15 cellular contexts compared by ENCODE assay signal in genomic region chr7:99124636-99125504, GRCh38. TPM values are rescaled to one million over a fixed set of nuclear protein-coding genes. Genes with fewer than 3 reads are reported as not detected.
DNase-seq lines count a peak whose midpoint lies in the region; ATAC-seq, FAIRE-seq and TF ChIP-seq lines count a peak whose summit lies in the region.
"Had no signal": no experiment of that assay in that cellular context is flagged by ENCODE, and none has a peak within 500 bp of the region (broad histone marks: within the 10 kb centered on the region; RNA-seq: fewer than 3 reads in every experiment).

No MANE protein-coding gene starts in this region.

- intact Hi-C loops in Panc1 (cut with micrococcal nuclease; ENCODE audit: unreplicated experiment): loop anchor here (10.0 kb wide), 1 partner anchor 80 kb away; no protein-coding TSS in a partner anchor
- intact Hi-C loops in activated T-helper 2 cell treated with anti-CD3 and anti-CD28 coated beads, Interferon-gamma antibody, Interleukin-2, Interleukin-4, amounts not matched to agents 10 μg/mL and 5 μg/mL and 100 μg/mL, durations not matched to agents 14 hours and 24 hours and 36 hours (cut with micrococcal nuclease): no loop called here

- H2BK15ac ChIP-seq in H1 (ENCODE audit: low read length): no peak overlapping the region

- H2AK5ac ChIP-seq in H1 (ENCODE audit: low read depth, low read length): no peak overlapping the region

- no peak overlapping the region for H2BK120ac ChIP-seq in H1 (replicated peaks; ENCODE audit: low read depth, low read length)

- no TSS peak for BruUV-seq in Panc1 (replicated peaks; lab: Mats Ljungman, UMichigan)

- H4K8ac ChIP-seq in H1 (ENCODE audit: extremely low read depth, insufficient read depth, low read length): no peak overlapping the region

- H4K20me1 ChIP-seq in BLaER1 (peaks cover 90% of the 10 kb centered on the region), H1 (replicated peaks in 1 of 2; ENCODE audit: control insufficient read depth in 1 of 2, insufficient read depth in 2 of 2, low read length in 2 of 2) (peaks cover 8 to 15% of the 10 kb centered on the region in 2 experiments)

- in situ Hi-C loops in Panc1 (cut with HindIII; ENCODE audit: low pct_unique_long_range_greater_than_20kb, low sequenced_read_pairs): no loop called here

- H3K4me1 Mint-ChIP-seq in activated T-helper 2 cell treated with anti-CD3 and anti-CD28 coated beads, Interferon-gamma antibody, Interleukin-2, Interleukin-4, amounts not matched to agents 10 μg/mL and 5 μg/mL and 100 μg/mL, durations not matched to agents 14 hours and 24 hours and 36 hours (ENCODE audit: low read depth): peaks cover 8% of the 10 kb centered on the region

- no peak for TF ChIP-seq RAD21 in H1 (IDR thresholded peaks at IDR 0.05 in 1 of 2, conservative IDR thresholded peaks at IDR 0.05 in 1 of 2; ENCODE audit: low read depth in 2 of 2, low read length in 2 of 2)

- no peak overlapping the region for H2BK20ac ChIP-seq in H1 (ENCODE audit: low read length)

- DNase-seq in Panc1 (ENCODE audit: low read depth, low spot score): no peak
- no peak for DNase-seq in H1 (ENCODE audit: low read depth in 1 of 2, low spot score in 2 of 2)
- no peak for DNase-seq in SIG-M5 treated with dmso at 0.1 percent for 504 hours (lab: John Stamatoyannopoulos, UW; ENCODE audit: unreplicated experiment)
- no peak for DNase-seq in activated T-helper 2 cell treated with anti-CD3 and anti-CD28 coated beads, Interferon-gamma antibody, Interleukin-2, Interleukin-4, amounts not matched to agents 10 μg/mL and 5 μg/mL and 100 μg/mL, durations not matched to agents 14 hours and 24 hours and 36 hours (ENCODE audit: low spot score)
- DNase-seq: activated CD4-positive, alpha-beta T cell treated with anti-CD3 and anti-CD28 coated beads for 4 hours; activated T-cell treated with anti-CD3 and anti-CD28 coated beads, Interleukin-2, amount 50 U/mL, for 24 hours; GF-D8; left cardiac atrium; MM.1S had no signal

- peaks cover 15% of the 10 kb centered on the region for H3K36me3 Mint-ChIP-seq in activated T-helper 2 cell treated with anti-CD3 and anti-CD28 coated beads, Interferon-gamma antibody, Interleukin-2, Interleukin-4, amounts not matched to agents 10 μg/mL and 5 μg/mL and 100 μg/mL, durations not matched to agents 14 hours and 24 hours and 36 hours (ENCODE audit: low read depth)

- no peak for TF ChIP-seq POLR2A in H1 (IDR thresholded peaks at IDR 0.05; ENCODE audit: control extremely low read depth in 1 of 2, low read depth in 2 of 2, low read length in 2 of 2)

- H2BK5ac ChIP-seq in H1 (ENCODE audit: low read depth, low read length): peak overlapping the region; percentile 63; the same call in 1 of the 2 replicates

- no peak overlapping the region for H3K14ac ChIP-seq in H1 (ENCODE audit: insufficient read length)

- ATAC-seq in Panc1 (peak; percentile 12; the same call in 1 of the 2 replicates), GM18907 (IDR thresholded peaks at IDR 0.05; ENCODE audit: unreplicated experiment) (no peak), HG02885 (IDR thresholded peaks at IDR 0.05; ENCODE audit: poor library complexity, unreplicated experiment) (no peak)

- TF ChIP-seq EP300 in H1 (IDR thresholded peaks at IDR 0.05; ENCODE audit: borderline replicate concordance in 1 of 2, low read depth in 2 of 2, low read length in 2 of 2): no peak

- H3K9me3 Mint-ChIP-seq in activated T-helper 2 cell treated with anti-CD3 and anti-CD28 coated beads, Interferon-gamma antibody, Interleukin-2, Interleukin-4, amounts not matched to agents 10 μg/mL and 5 μg/mL and 100 μg/mL, durations not matched to agents 14 hours and 24 hours and 36 hours: peaks cover 12% of the 10 kb centered on the region

- H3K36me3 ChIP-seq in BLaER1: peaks cover 16% of the 10 kb centered on the region
- no peaks in the 10 kb centered on the region for H3K36me3 ChIP-seq in Panc1 (ENCODE audit: control insufficient read depth, insufficient read depth, low read length)
- H3K36me3 ChIP-seq in H1 (ENCODE audit: control insufficient read depth in 2 of 4, insufficient read depth in 4 of 4, low read length in 3 of 4): peaks cover 0 to 2% (median 0%) of the 10 kb centered on the region in 4 experiments; a peak in 1 of 8 replicates
- no peaks in the 10 kb centered on the region for H3K36me3 ChIP-seq in neutrophil

- H3K9ac ChIP-seq in BLaER1: no peak overlapping the region
- no peak overlapping the region for H3K9ac ChIP-seq in H1 (replicated peaks in 1 of 4; ENCODE audit: extremely low read depth in 1 of 4, low read depth in 3 of 4, low read length in 3 of 4)

- H3K23ac ChIP-seq in H1 (ENCODE audit: insufficient read length): no peak overlapping the region

- H3K79me2 ChIP-seq in H1 (ENCODE audit: control insufficient read depth in 1 of 2, insufficient read depth in 2 of 2, low read length in 2 of 2): peaks cover 3 to 92% of the 10 kb centered on the region in 2 experiments

- 88% methylated on average over 3 of the region's 3 CpGs; no CpG with 5 or more reads in 1 of the 2 experiments for WGBS in H1 (ENCODE audit: extremely low coverage in 1 of 2, insufficient coverage in 1 of 2, insufficient read length in 1 of 2, insufficient replicate concordance in 2 of 2, low coverage in 1 of 2, low lambda C conversion rate in 2 of 2, missing lambda C conversion rate in 1 of 2), 2 experiments

- H2AFZ ChIP-seq in H1 (ENCODE audit: low read length): no peak overlapping the region

- H3K23me2 ChIP-seq in H1 (ENCODE audit: low read depth, low read length): no peaks in the 10 kb centered on the region

- peaks cover 50% of the 10 kb centered on the region for H3K4me1 ChIP-seq in BLaER1
- H3K4me1 ChIP-seq in Panc1 (ENCODE audit: control insufficient read depth, insufficient read depth, low read length): peaks cover 71% of the 10 kb centered on the region
- peaks cover 0 to 2% (median 1%) of the 10 kb centered on the region in 4 experiments; a peak in 2 of 7 replicates for H3K4me1 ChIP-seq in H1 (replicated peaks in 1 of 4; ENCODE audit: control insufficient read depth in 3 of 4, insufficient read depth in 4 of 4, low read length in 3 of 4)
- H3K4me1 ChIP-seq in neutrophil (ENCODE audit: control insufficient read depth in 1 of 2, insufficient read depth in 1 of 2, low read depth in 1 of 2, low read length in 1 of 2): peaks cover 29 to 42% of the 10 kb centered on the region in 2 experiments

- H3K9me3 ChIP-seq in BLaER1 (no peaks in the 10 kb centered on the region; the same call in 1 of the 2 replicates), Panc1 (ENCODE audit: control insufficient read depth, insufficient read depth, low read depth, low read length) (no peaks in the 10 kb centered on the region), H1 (ENCODE audit: insufficient read depth in 2 of 2, low read depth in 1 of 2, low read length in 1 of 2) (no peaks in the 10 kb centered on the region), neutrophil (no peaks in the 10 kb centered on the region)

- H4K5ac ChIP-seq in H1 (ENCODE audit: insufficient read length, low read depth, low read length): no peak overlapping the region

- POLR2A ChIA-PET in Panc1 (lab: Charles Lee) (interaction anchor here (0.7 kb wide), 1 partner anchor 29 kb away, joined by 3 read pairs; no protein-coding TSS in a partner anchor), H1 (lab: Charles Lee; ENCODE audit: partially characterized antibody) (interaction anchor here (0.6 to 1.0 kb wide), 3 partner anchors 12 to 19 kb away, joined by 3 to 9 read pairs (median 3); no protein-coding TSS in a partner anchor)

- H2BK12ac ChIP-seq in H1 (ENCODE audit: low read depth, low read length): no peak overlapping the region

- H3K27ac ChIP-seq in BLaER1 (no peak overlapping the region; the same call in 1 of the 2 replicates), Panc1 (ENCODE audit: low read length) (peak overlapping the region; percentile 74), H1 (ENCODE audit: low read depth, low read length) (no peak overlapping the region), neutrophil (peak overlapping the region; percentile 56)

- H3K4me3 Mint-ChIP-seq in activated T-helper 2 cell treated with anti-CD3 and anti-CD28 coated beads, Interferon-gamma antibody, Interleukin-2, Interleukin-4, amounts not matched to agents 10 μg/mL and 5 μg/mL and 100 μg/mL, durations not matched to agents 14 hours and 24 hours and 36 hours (ENCODE audit: low read depth): no peak overlapping the region
- H3K4me3 Mint-ChIP-seq: activated T-cell treated with anti-CD3 and anti-CD28 coated beads, Interleukin-2, amount 50 U/mL, for 24 hours had no signal

- H3K4me3 ChIP-seq in BLaER1 (no peak overlapping the region), Panc1 (ENCODE audit: low read depth in 2 of 2, low read length in 2 of 2) (no peak overlapping the region), H1 (ENCODE audit: extremely low read depth in 1 of 4, insufficient read depth in 2 of 4, low read depth in 3 of 4, low read length in 4 of 4) (no peak overlapping the region), neutrophil (ENCODE audit: low read depth in 1 of 2, low read length in 1 of 2) (no peak overlapping the region)

- H3K27me3 Mint-ChIP-seq in activated T-helper 2 cell treated with anti-CD3 and anti-CD28 coated beads, Interferon-gamma antibody, Interleukin-2, Interleukin-4, amounts not matched to agents 10 μg/mL and 5 μg/mL and 100 μg/mL, durations not matched to agents 14 hours and 24 hours and 36 hours (ENCODE audit: low read depth): no peaks in the 10 kb centered on the region
- H3K27me3 Mint-ChIP-seq: activated T-cell treated with anti-CD3 and anti-CD28 coated beads, Interleukin-2, amount 50 U/mL, for 24 hours had no signal

- TF ChIP-seq CTCF in Panc1 (IDR thresholded peaks at IDR 0.05) (no peak), H1 (IDR thresholded peaks at IDR 0.05; ENCODE audit: control extremely low read depth in 1 of 3, insufficient read depth in 1 of 3, low read depth in 1 of 3, low read length in 3 of 3) (no peak), neutrophil (IDR thresholded peaks at IDR 0.05) (no peak)

- no peaks in the 10 kb centered on the region for H3K27me3 ChIP-seq in BLaER1
- no peaks in the 10 kb centered on the region for H3K27me3 ChIP-seq in Panc1 (ENCODE audit: control insufficient read depth, insufficient read depth, low read length)
- no peaks in the 10 kb centered on the region for H3K27me3 ChIP-seq in H1 (replicated peaks in 1 of 4; ENCODE audit: control insufficient read depth in 3 of 4, extremely low read depth in 1 of 4, insufficient read depth in 3 of 4, low read length in 3 of 4)
- H3K27me3 ChIP-seq in neutrophil: no peaks in the 10 kb centered on the region

- peaks cover 7% of the 10 kb centered on the region for H3K79me1 ChIP-seq in H1 (ENCODE audit: low read depth, low read length)

- no peak overlapping the region for H3K56ac ChIP-seq in H1 (replicated peaks; ENCODE audit: insufficient read length, low read depth, low read length)

- H3K4ac ChIP-seq in H1 (replicated peaks; ENCODE audit: insufficient read length, low read depth, low read length): no peak overlapping the region

- CTCF ChIA-PET in Panc1 (lab: Charles Lee) (no interaction called here), H1 (lab: Charles Lee; ENCODE audit: partially characterized antibody) (interaction anchor here (0.8 kb wide), 1 partner anchor 22 kb away, joined by 3 read pairs; no protein-coding TSS in a partner anchor)

- H3K27ac Mint-ChIP-seq in activated T-helper 2 cell treated with anti-CD3 and anti-CD28 coated beads, Interferon-gamma antibody, Interleukin-2, Interleukin-4, amounts not matched to agents 10 μg/mL and 5 μg/mL and 100 μg/mL, durations not matched to agents 14 hours and 24 hours and 36 hours: no peak overlapping the region
- H3K27ac Mint-ChIP-seq: activated T-cell treated with anti-CD3 and anti-CD28 coated beads, Interleukin-2, amount 50 U/mL, for 24 hours had no signal

- H3K4me2 ChIP-seq in BLaER1 (peak overlapping the region; percentile 65; the same call in 1 of the 2 replicates), H1 (ENCODE audit: insufficient read depth in 1 of 2, low read depth in 2 of 2, low read length in 2 of 2) (no peak overlapping the region)

- no peak for FAIRE-seq in H1 (lab: Jason Lieb, UNC)
- FAIRE-seq: colon, HTR-8/SVneo had no signal

- H3K18ac ChIP-seq in H1 (ENCODE audit: extremely low read depth, low read length): no peak overlapping the region

- no peak overlapping the region for H4K91ac ChIP-seq in H1 (replicated peaks; ENCODE audit: insufficient read length, low read length)

RNA-seq across cellular contexts. Expression of gene SMURF1, which starts 19.0 kb away (rescaled TPM):
- 47.0 TPM for total RNA-seq in Panc1 (2021; ENCODE audit: unreplicated experiment)
- polyA plus RNA-seq in Panc1 (2012; ENCODE audit: insufficient read length): 23.3 TPM
- 23.5 and 24.5 TPM in 2 replicates for total RNA-seq in H1 (2021; fragmentation: NEBNext Ultra II Directional; extraction: Animal tissue kit (Norgen Biotek cat#: 25700))
- 9.6 and 11.0 TPM in 2 replicates for polyA plus RNA-seq in H1 (2011; rRNA removed)
- polyA plus RNA-seq in H1 (2011; cell fraction: cytosol; rRNA removed): 10.2 TPM
- polyA plus RNA-seq in H1 (2011; cell fraction: nucleus; rRNA removed): 19.1 TPM
- polyA plus RNA-seq in H1 (2012, experiment 1 of 2): 15.1 to 16.5 TPM (median 15.9 TPM) in 4 replicates
- polyA plus RNA-seq in H1 (2012, experiment 2 of 2): 6.2 TPM
- 13.1 TPM for polyA plus RNA-seq in H1 (2013, experiment 1 of 2)
- polyA plus RNA-seq in H1 (2013, experiment 2 of 2): 12.0 TPM
- 12.4 and 15.7 TPM in 2 replicates for polyA minus RNA-seq in H1 (2011; rRNA and poly(A)+ RNA removed)
- 6.5 TPM for polyA minus RNA-seq in H1 (2011; cell fraction: cytosol; rRNA and poly(A)+ RNA removed)
- 16.3 TPM for polyA minus RNA-seq in H1 (2011; cell fraction: nucleus; rRNA and poly(A)+ RNA removed)
- total RNA-seq in activated T-helper 2 cell treated with anti-CD3 and anti-CD28 coated beads, Interferon-gamma antibody, Interleukin-2, Interleukin-4, amounts not matched to agents 10 μg/mL and 5 μg/mL and 100 μg/mL, durations not matched to agents 14 hours and 24 hours and 36 hours: 12.4 and 13.5 TPM in 2 replicates

Comparison
In these comparisons a context has a peak if more than half of its experiments do, and no peak if none do; other contexts are left out.
1. H3K27ac ChIP-seq: peak in Panc1 (single experiment) and neutrophil (single experiment); none in BLaER1 (single experiment) and H1 (single experiment).